ENCODE assay signal across 14 cellular contexts in genomic region chr5:43634621-43635020, GRCh38.
"Had no signal": no experiment of that assay in that cellular context is flagged by ENCODE, and none has a peak within 500 bp of the region (broad histone marks: within the 10 kb centered on the region; RNA-seq: fewer than 3 reads in every experiment).

No MANE protein-coding gene starts in this region.

- DNase-seq: activated CD4-positive, alpha-beta T cell treated with anti-CD3 and anti-CD28 coated beads, Interleukin-2, amount 50 U/mL, for 4 hours; activated CD4-positive, CD25-positive, alpha-beta regulatory T cell treated with anti-CD3 and anti-CD28 coated beads, Interleukin-2, amount 50 U/mL, for 72 hours; activated naive CD4-positive, alpha-beta T cell treated with anti-CD3 and anti-CD28 coated beads for 36 hours; activated naive CD8-positive, alpha-beta T cell treated with anti-CD3 and anti-CD28 coated beads, Interleukin-2, amount 50 U/mL, for 24 hours; left colon; nephron progenitor cell; small intestine; stimulated activated CD4-positive, alpha-beta T cell treated with anti-CD3 and anti-CD28 coated beads, Interleukin-4, amount 100 ng/mL, for 4 hours; stimulated activated CD8-positive, alpha-beta memory T cell treated with anti-CD3 and anti-CD28 coated beads, Interleukin-4, amount 100 ng/mL, for 48 hours; stimulated activated naive CD4-positive, alpha-beta T cell treated with Interleukin-2 at 50 U/mL for 16 hours; T-helper 9 cell had no signal

- H3K27ac Mint-ChIP-seq: activated naive CD4-positive, alpha-beta T cell treated with anti-CD3 and anti-CD28 coated beads for 36 hours; activated naive CD8-positive, alpha-beta T cell treated with anti-CD3 and anti-CD28 coated beads, Interleukin-2, amount 50 U/mL, for 24 hours; activated T-helper 17 cell treated with anti-CD3 and anti-CD28 coated beads, Interleukin-2, amount 50 U/mL, for 72 hours; mesothelial cell of epicardium; nephron progenitor cell; progenitor cell of endocrine pancreas had no signal

- H3K4me3 Mint-ChIP-seq: activated naive CD4-positive, alpha-beta T cell treated with anti-CD3 and anti-CD28 coated beads for 36 hours; activated naive CD8-positive, alpha-beta T cell treated with anti-CD3 and anti-CD28 coated beads, Interleukin-2, amount 50 U/mL, for 24 hours; activated T-helper 17 cell treated with anti-CD3 and anti-CD28 coated beads, Interleukin-2, amount 50 U/mL, for 72 hours; mesothelial cell of epicardium; nephron progenitor cell had no signal

- H3K27me3 Mint-ChIP-seq: activated naive CD8-positive, alpha-beta T cell treated with anti-CD3 and anti-CD28 coated beads, Interleukin-2, amount 50 U/mL, for 24 hours; activated T-helper 17 cell treated with anti-CD3 and anti-CD28 coated beads, Interleukin-2, amount 50 U/mL, for 72 hours; progenitor cell of endocrine pancreas had no signal

- H3K9me3 Mint-ChIP-seq: activated naive CD4-positive, alpha-beta T cell treated with anti-CD3 and anti-CD28 coated beads for 36 hours; activated naive CD8-positive, alpha-beta T cell treated with anti-CD3 and anti-CD28 coated beads, Interleukin-2, amount 50 U/mL, for 24 hours; activated T-helper 17 cell treated with anti-CD3 and anti-CD28 coated beads, Interleukin-2, amount 50 U/mL, for 72 hours; mesothelial cell of epicardium; nephron progenitor cell had no signal
